ENCODE assay signal across 18 cellular contexts in the genomic region with DNA sequence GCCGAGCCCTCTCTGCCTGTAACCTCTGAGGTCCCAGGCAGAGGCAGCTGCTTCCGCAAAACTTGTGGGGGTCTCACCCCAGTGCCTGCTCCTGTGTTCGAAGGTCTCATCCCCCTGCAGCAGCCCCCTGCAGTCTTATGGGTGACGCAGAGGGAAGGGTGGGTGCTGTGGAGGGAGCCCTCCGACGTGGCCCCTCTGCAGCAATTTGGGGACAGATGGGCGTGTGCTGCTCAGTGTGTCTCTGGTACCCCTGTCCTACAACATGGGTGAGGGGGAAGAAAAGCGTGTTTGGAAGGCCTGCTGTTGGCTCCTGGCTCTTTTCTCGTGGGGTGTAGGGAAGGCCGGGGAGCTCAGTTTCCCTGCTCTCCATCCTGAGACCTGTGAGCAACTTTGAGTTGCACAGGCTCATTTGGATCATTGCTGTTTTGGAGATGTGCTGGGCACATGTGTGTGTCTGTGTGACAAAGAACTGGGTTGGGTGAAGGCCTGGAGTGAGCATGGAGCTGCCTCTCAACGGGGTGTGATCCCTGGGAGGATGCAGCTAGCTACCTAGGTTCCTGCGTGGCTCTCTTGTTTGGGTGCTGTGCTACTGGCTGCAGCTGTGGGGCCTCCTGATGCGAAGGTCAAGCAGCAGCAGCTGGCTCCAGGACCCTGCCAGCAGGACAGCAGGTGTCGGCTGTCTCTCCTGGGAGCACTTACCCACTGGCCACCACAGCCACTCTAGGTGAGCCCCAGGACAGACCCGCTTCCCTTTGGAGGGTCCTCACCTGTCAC.
DNase-seq lines count a peak whose midpoint lies in the region; ATAC-seq and TF ChIP-seq lines count a peak whose summit lies in the region.
"Had no signal": no experiment of that assay in that cellular context is flagged by ENCODE, and none has a peak within 500 bp of the region (broad histone marks: within the 10 kb centered on the region; RNA-seq: fewer than 3 reads in every experiment).

No MANE protein-coding gene starts in this region.

- H3K4me3 ChIP-seq in lower leg skin (ENCODE audit: low read depth, poor library complexity, severe bottlenecking), result no peak overlapping the region
- H3K4me3 ChIP-seq: GM12878, heart right ventricle had no signal

- ATAC-seq in WTC11 (no peak), GM19351 (IDR thresholded peaks at IDR 0.05; ENCODE audit: unreplicated experiment) (no peak)
- ATAC-seq: GM12878, heart right ventricle had no signal

- intact Hi-C loops in lower leg skin (cut with DNase I; ENCODE audit: low total_unique reads), result no loop called here

- TF ChIP-seq POLR2A in lower leg skin (IDR thresholded peaks at IDR 0.05), result no peak

- H3K27me3 Mint-ChIP-seq in WTC11 (ENCODE audit: low read depth), result peaks cover 39% of the 10 kb centered on the region

- WGBS in lower leg skin, 2 donors, result 85 to 86% methylated on average over 15 of the region's 15 CpGs

- CTCF ChIA-PET in WTC11 (lab: Charles Lee), result interaction anchor here (0.6 to 1.3 kb wide), 4 partner anchors 107 to 365 kb away, joined by 3 to 6 read pairs (median 4); no protein-coding TSS in a partner anchor

- peaks cover 24% of the 10 kb centered on the region for H3K4me1 Mint-ChIP-seq in WTC11

- no peaks in the 10 kb centered on the region for H3K9me3 Mint-ChIP-seq in WTC11
- H3K9me3 Mint-ChIP-seq: CD14-positive monocyte had no signal

- H3K27ac Mint-ChIP-seq in WTC11, result no peak overlapping the region
- H3K27ac Mint-ChIP-seq: CD14-positive monocyte had no signal

- TF ChIP-seq CTCF in WTC11 (IDR thresholded peaks at IDR 0.05), result no peak
- no peak for TF ChIP-seq CTCF in lower leg skin (IDR thresholded peaks at IDR 0.05)
- no peak for TF ChIP-seq CTCF in GM10266 (IDR thresholded peaks at IDR 0.05; ENCODE audit: control insufficient read depth, insufficient read depth, low read depth, missing control alignments)

- POLR2A ChIA-PET in WTC11 (lab: Charles Lee), result no interaction called here

- no peak overlapping the region for H3K4me3 Mint-ChIP-seq in WTC11
- H3K4me3 Mint-ChIP-seq: CD14-positive monocyte had no signal

- peak; percentile 33 for DNase-seq in activated CD8-positive, alpha-beta memory T cell treated with anti-CD3 and anti-CD28 coated beads for 24 hours
- no peak for DNase-seq in activated CD8-positive, alpha-beta memory T cell treated with anti-CD3 and anti-CD28 coated beads, Interleukin-2, amount 50 U/mL, for 4 hours
- DNase-seq in WTC11 (ENCODE audit: low spot score), result no peak
- peak; percentile 4 to 66 for DNase-seq in lower leg skin (ENCODE audit: low spot score in 2 of 2)
- DNase-seq in GM10266 (ENCODE audit: extremely low spot score), result no peak
- DNase-seq in NCI-H2227 (lab: John Stamatoyannopoulos, UW; ENCODE audit: unreplicated experiment), result no peak
- DNase-seq in GF-D8 (lab: John Stamatoyannopoulos, UW), result no peak
- DNase-seq: activated gamma-delta T cell treated with Interleukin-2 at 50 U/mL for 16 hours, DMS 273 treated with DMSO at 0.1 percent for 48 hours, GDM1, heart right ventricle, KG1, NCI-H2029 treated with DMSO at 0.1 percent for 48 hours, NCI-H510A, retina had no signal

- H3K36me3 Mint-ChIP-seq in WTC11, result no peaks in the 10 kb centered on the region
- H3K36me3 Mint-ChIP-seq: CD14-positive monocyte had no signal

TF ChIP-seq in WTC11, 78 proteins besides CTCF, POLR2A, EP300 and RAD21:
- 0 out of 2 replicates have a peak, but pooled peaks have one; percentile 11 for TF ChIP-seq FOXP1 (CRISPR knock-in tag; IDR thresholded peaks at IDR 0.05; ENCODE audit: borderline replicate concordance)
- TF ChIP-seq, protein P1, sequence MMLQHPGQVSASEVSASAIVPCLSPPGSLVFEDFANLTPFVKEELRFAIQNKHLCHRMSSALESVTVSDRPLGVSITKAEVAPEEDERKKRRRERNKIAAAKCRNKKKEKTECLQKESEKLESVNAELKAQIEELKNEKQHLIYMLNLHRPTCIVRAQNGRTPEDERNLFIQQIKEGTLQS (CRISPR knock-in tag; conservative IDR thresholded peaks at IDR 0.05), result no peak

Comparison
In these comparisons a context has a peak if more than half of its experiments do, and no peak if none do; other contexts are left out.
1. DNase-seq: peak in activated CD8-positive, alpha-beta memory T cell treated with anti-CD3 and anti-CD28 coated beads for 24 hours (single experiment) and lower leg skin (2 of 2); none in activated CD8-positive, alpha-beta memory T cell treated with anti-CD3 and anti-CD28 coated beads, Interleukin-2, amount 50 U/mL, for 4 hours (single experiment), WTC11 (single experiment), GM10266 (single experiment), NCI-H2227 (single experiment) and GF-D8 (single experiment).